29 cellular contexts compared by ENCODE assay signal in genomic region chr16:49452108-49452507, GRCh38.
A peak's percentile ranks its signal among the peaks of the same experiment; 100 is the strongest.
DNase-seq lines count a peak whose midpoint lies in the region; FAIRE-seq and TF ChIP-seq lines count a peak whose summit lies in the region.
"Had no signal": no experiment of that assay in that cellular context is flagged by ENCODE, and none has a peak within 500 bp of the region (broad histone marks: within the 10 kb centered on the region; RNA-seq: fewer than 3 reads in every experiment).

No MANE protein-coding gene starts in this region.

- no peaks in the 10 kb centered on the region for H3K79me2 ChIP-seq in H9 (ENCODE audit: insufficient read depth, low read length)
- H3K79me2 ChIP-seq in endothelial cell of umbilical vein (ENCODE audit: control insufficient read depth, insufficient read depth, low read length) = no peaks in the 10 kb centered on the region

- H3K9me1 ChIP-seq in endothelial cell of umbilical vein (replicated peaks; ENCODE audit: control insufficient read depth, extremely low read depth, insufficient read depth, low read length) = no peaks in the 10 kb centered on the region

- H3K14ac ChIP-seq in H9 (ENCODE audit: insufficient read depth, low read length) (no peak overlapping the region), neuronal stem cell (ENCODE audit: low read length) (no peak overlapping the region)

- H3K79me1 ChIP-seq in H9 (ENCODE audit: insufficient read depth, low read depth, low read length, poor library complexity, severe bottlenecking) = no peaks in the 10 kb centered on the region
- H3K79me1 ChIP-seq in neuronal stem cell (ENCODE audit: low read depth, low read length) = no peaks in the 10 kb centered on the region

- no peak overlapping the region for H3K23ac ChIP-seq in H9 (ENCODE audit: insufficient read length, low read depth, low read length)
- H3K23ac ChIP-seq in neuronal stem cell (ENCODE audit: low read depth, low read length, poor library complexity) = no peak overlapping the region

- BruUV-seq in endothelial cell of umbilical vein (replicated peaks; lab: Mats Ljungman, UMichigan) (no TSS peak), Calu3 (replicated peaks; lab: Mats Ljungman, UMichigan) (no TSS peak)

- H4K91ac ChIP-seq in H9 (ENCODE audit: insufficient read length, low read depth, low read length) (no peak overlapping the region), neuronal stem cell (ENCODE audit: low read depth, low read length, poor library complexity) (no peak overlapping the region)

- WGBS in H9 (ENCODE audit: extremely low coverage, insufficient read length, low lambda C conversion rate) = no CpG with 5 or more reads among the region's 4 CpGs
- WGBS in neuronal stem cell (ENCODE audit: extremely low coverage in 2 of 2, insufficient read length in 2 of 2, insufficient replicate concordance in 1 of 2), 2 donors = no CpG with 5 or more reads among the region's 4 CpGs

- no peak overlapping the region for H3K27ac Mint-ChIP-seq in H9
- H3K27ac Mint-ChIP-seq in activated T-helper 1 cell treated with anti-CD3 and anti-CD28 coated beads, Interleukin-12 subunit alpha, Interleukin-12 subunit beta, Interleukin-2, Interleukin-4 antibody, amounts not matched to agents 30 ng/mL and 10 ng/mL and 1 ng/mL, durations not matched to agents 14 hours and 24 hours and 36 hours = no peak overlapping the region
- no peak overlapping the region for H3K27ac Mint-ChIP-seq in Calu3 (ENCODE audit: unreplicated experiment)
- H3K27ac Mint-ChIP-seq: activated CD4-positive, alpha-beta T cell treated with anti-CD3 and anti-CD28 coated beads, Interleukin-2, amount 10 ng/mL, durations not matched to agents 7 days and 5 days; activated T-cell treated with anti-CD3 and anti-CD28 coated beads, Interleukin-2, amount 50 U/mL, for 24 hours; CD4-positive, alpha-beta T cell; memory B cell had no signal

- peak overlapping the region in 1 of 3 experiments; percentile 32 for H3K4me3 ChIP-seq in endothelial cell of umbilical vein (replicated peaks in 1 of 3; ENCODE audit: insufficient read depth in 1 of 3, low read depth in 1 of 3, low read length in 3 of 3)
- H3K4me3 ChIP-seq in neuronal stem cell (ENCODE audit: low read length in 2 of 2) = no peak overlapping the region
- H3K4me3 ChIP-seq: gastroesophageal sphincter, GM12878, PC-9, psoas muscle, thoracic aorta had no signal

- FAIRE-seq in endothelial cell of umbilical vein (lab: Jason Lieb, UNC) = peak; percentile 57
- FAIRE-seq: endometrium, GM12878, keratinocyte had no signal

- H4K8ac ChIP-seq in H9 (replicated peaks; ENCODE audit: insufficient read length, low read depth, low read length) = no peak overlapping the region
- no peak overlapping the region for H4K8ac ChIP-seq in neuronal stem cell (ENCODE audit: low read depth, low read length)

- no peak for TF ChIP-seq POLR2A in endothelial cell of umbilical vein (IDR thresholded peaks at IDR 0.05; ENCODE audit: low read depth, low read length)

- H3K27me3 ChIP-seq in H9 (ENCODE audit: insufficient read depth, low read length) (no peaks in the 10 kb centered on the region), endothelial cell of umbilical vein (ENCODE audit: control insufficient read depth in 2 of 2, insufficient read depth in 2 of 2, low read length in 2 of 2) (no peaks in the 10 kb centered on the region), neuronal stem cell (ENCODE audit: control insufficient read depth in 3 of 3, insufficient read depth in 3 of 3, low read depth in 1 of 3, low read length in 3 of 3) (peaks cover 0 to 24% (median 0%) of the 10 kb centered on the region in 3 experiments)

- H3K4me3 Mint-ChIP-seq in H9 (no peak overlapping the region), Calu3 (ENCODE audit: low read depth, unreplicated experiment) (no peak overlapping the region)
- no peak overlapping the region for H3K4me3 Mint-ChIP-seq in activated T-helper 1 cell treated with anti-CD3 and anti-CD28 coated beads, Interleukin-12 subunit alpha, Interleukin-12 subunit beta, Interleukin-2, Interleukin-4 antibody, amounts not matched to agents 30 ng/mL and 10 ng/mL and 1 ng/mL, durations not matched to agents 14 hours and 24 hours and 36 hours
- H3K4me3 Mint-ChIP-seq: activated naive CD4-positive, alpha-beta T cell treated with anti-CD3 and anti-CD28 coated beads, Interleukin-2, amount 50 U/mL, for 24 hours; activated T-cell treated with anti-CD3 and anti-CD28 coated beads, Interleukin-2, amount 50 U/mL, for 24 hours; memory B cell had no signal

- no peaks in the 10 kb centered on the region for H3K36me3 ChIP-seq in endothelial cell of umbilical vein (ENCODE audit: control insufficient read depth in 2 of 2, extremely low read depth in 1 of 2, insufficient read depth in 2 of 2, low read length in 2 of 2)
- H3K36me3 ChIP-seq in neuronal stem cell (replicated peaks in 1 of 2; ENCODE audit: control insufficient read depth in 2 of 2, insufficient read depth in 2 of 2, low read length in 2 of 2) = no peaks in the 10 kb centered on the region
- H3K36me3 ChIP-seq: gastroesophageal sphincter, neutrophil, thoracic aorta had no signal

- no peak overlapping the region for H2BK15ac ChIP-seq in H9 (ENCODE audit: low read depth, low read length)
- no peak overlapping the region for H2BK15ac ChIP-seq in neuronal stem cell (ENCODE audit: low read length)

- H3K36me3 Mint-ChIP-seq in H9 (ENCODE audit: insufficient read depth in 1 of 3, low read depth in 3 of 3) (peaks cover 0 to 5% (median 0%) of the 10 kb centered on the region in 3 experiments; a peak in 2 of 7 replicates), Calu3 (ENCODE audit: insufficient read depth, unreplicated experiment) (no peaks in the 10 kb centered on the region)
- H3K36me3 Mint-ChIP-seq in activated T-helper 1 cell treated with anti-CD3 and anti-CD28 coated beads, Interleukin-12 subunit alpha, Interleukin-12 subunit beta, Interleukin-2, Interleukin-4 antibody, amounts not matched to agents 30 ng/mL and 10 ng/mL and 1 ng/mL, durations not matched to agents 14 hours and 24 hours and 36 hours (ENCODE audit: low read depth) = no peaks in the 10 kb centered on the region
- H3K36me3 Mint-ChIP-seq: activated naive CD4-positive, alpha-beta T cell treated with anti-CD3 and anti-CD28 coated beads, Interleukin-2, amount 50 U/mL, for 24 hours; memory B cell had no signal

- H3K18ac ChIP-seq in H9 (ENCODE audit: insufficient read length, low read depth, low read length) (no peak overlapping the region), neuronal stem cell (ENCODE audit: low read length) (no peak overlapping the region)

- intact Hi-C loops in endothelial cell of umbilical vein (cut with micrococcal nuclease) (no loop called here), Calu3 (cut with micrococcal nuclease; ENCODE audit: unreplicated experiment) (no loop called here)
- intact Hi-C loops in activated T-helper 1 cell treated with anti-CD3 and anti-CD28 coated beads, Interleukin-12 subunit alpha, Interleukin-12 subunit beta, Interleukin-2, Interleukin-4 antibody, amounts not matched to agents 30 ng/mL and 10 ng/mL and 1 ng/mL, durations not matched to agents 14 hours and 24 hours and 36 hours (cut with micrococcal nuclease) = no loop called here

- peaks cover 8% of the 10 kb centered on the region for H3K27me3 Mint-ChIP-seq in H9 (ENCODE audit: low read depth)
- H3K27me3 Mint-ChIP-seq in activated T-helper 1 cell treated with anti-CD3 and anti-CD28 coated beads, Interleukin-12 subunit alpha, Interleukin-12 subunit beta, Interleukin-2, Interleukin-4 antibody, amounts not matched to agents 30 ng/mL and 10 ng/mL and 1 ng/mL, durations not matched to agents 14 hours and 24 hours and 36 hours (ENCODE audit: insufficient read depth) = peaks cover 18% of the 10 kb centered on the region
- peaks cover 60% of the 10 kb centered on the region for H3K27me3 Mint-ChIP-seq in Calu3 (ENCODE audit: unreplicated experiment)
- H3K27me3 Mint-ChIP-seq: activated CD4-positive, alpha-beta T cell treated with anti-CD3 and anti-CD28 coated beads, Interleukin-2, amount 10 ng/mL, durations not matched to agents 7 days and 5 days; activated naive CD4-positive, alpha-beta T cell treated with anti-CD3 and anti-CD28 coated beads, Interleukin-2, amount 50 U/mL, for 24 hours; activated T-cell treated with anti-CD3 and anti-CD28 coated beads, Interleukin-2, amount 50 U/mL, for 24 hours; CD4-positive, alpha-beta T cell had no signal

- H2BK120ac ChIP-seq in H9 (ENCODE audit: low read depth, low read length, poor library complexity, severe bottlenecking) = no peak overlapping the region
- no peak overlapping the region for H2BK120ac ChIP-seq in neuronal stem cell (ENCODE audit: low read depth, low read length)

- TF ChIP-seq CTCF in H9 (conservative IDR thresholded peaks at IDR 0.05) (no peak), endothelial cell of umbilical vein (IDR thresholded peaks at IDR 0.05; ENCODE audit: extremely low read depth in 1 of 2, insufficient read depth in 1 of 2, low read depth in 1 of 2, low read length in 2 of 2) (no peak), Calu3 (IDR thresholded peaks at IDR 0.05; ENCODE audit: unreplicated experiment) (no peak)

- H2BK12ac ChIP-seq in H9 (ENCODE audit: insufficient read length, low read depth, low read length) (no peak overlapping the region), neuronal stem cell (ENCODE audit: low read length) (peak overlapping the region; percentile 33)

- no peak overlapping the region for H3K4me2 ChIP-seq in H9 (ENCODE audit: insufficient read depth, insufficient read length, low read length)
- peak overlapping the region; percentile 61 for H3K4me2 ChIP-seq in endothelial cell of umbilical vein (ENCODE audit: insufficient read depth, low read length)
- H3K4me2 ChIP-seq in neuronal stem cell (ENCODE audit: insufficient read depth, low read length, poor library complexity, severe bottlenecking) = no peak overlapping the region
- H3K4me2 ChIP-seq: PC-9 had no signal

- H2BK5ac ChIP-seq in H9 (ENCODE audit: insufficient read length, low read length) = no peak overlapping the region
- H2BK5ac ChIP-seq in neuronal stem cell (ENCODE audit: low read length) = no peak overlapping the region

- no peak overlapping the region for H2BK20ac ChIP-seq in H9 (ENCODE audit: low read depth, low read length, poor library complexity, severe bottlenecking)

- CTCF ChIA-PET in endothelial cell of umbilical vein (lab: Charles Lee) (interaction anchor here (1.3 kb wide), 1 partner anchor 44 kb away, joined by 4 read pairs; no protein-coding TSS in a partner anchor), Calu3 (lab: Charles Lee) (interaction anchor here (0.6 kb wide), 1 partner anchor 1303 kb away, joined by 3 read pairs; no protein-coding TSS in a partner anchor)

- DNase-seq in activated effector memory CD4-positive, alpha-beta T cell treated with anti-CD3 and anti-CD28 coated beads, Interleukin-2, amount 50 U/mL, for 16 hours = peak; percentile 42
- no peak for DNase-seq in activated effector memory CD4-positive, alpha-beta T cell treated with Interleukin-2 at 50 U/mL for 16 hours
- DNase-seq in H9 (no peak), endothelial cell of umbilical vein (ENCODE audit: low read depth, low spot score) (no peak), neuronal stem cell (ENCODE audit: low spot score) (no peak), NCI-H2171 (lab: John Stamatoyannopoulos, UW) (no peak), Calu3 (no peak)
- DNase-seq in activated T-helper 1 cell treated with anti-CD3 and anti-CD28 coated beads, Interleukin-12 subunit alpha, Interleukin-12 subunit beta, Interleukin-2, Interleukin-4 antibody, amounts not matched to agents 30 ng/mL and 10 ng/mL and 1 ng/mL, durations not matched to agents 14 hours and 24 hours and 36 hours (ENCODE audit: low spot score) = no peak
- DNase-seq: activated CD4-positive, alpha-beta T cell treated with anti-CD3 and anti-CD28 coated beads, Interleukin-2, amount 10 ng/mL, durations not matched to agents 7 days and 5 days; activated T-cell treated with anti-CD3 and anti-CD28 coated beads, Interleukin-2, amount 50 U/mL, for 24 hours; caudate nucleus; CD4-positive, alpha-beta T cell; NCI-H187; NCI-H524 treated with DMSO at 0.1 percent for 48 hours; PC-9; SHP77 treated with DMSO at 0.1 percent for 48 hours; stimulated activated naive CD8-positive, alpha-beta T cell treated with anti-CD3 and anti-CD28 coated beads, Interleukin-15, Interleukin-2, amounts not matched to agents 100 U/mL and 50 U/mL, for 24 hours; T-helper 9 cell had no signal

- H3K23me2 ChIP-seq in H9 (ENCODE audit: insufficient read length, low read depth, low read length, poor library complexity, severe bottlenecking) = no peaks in the 10 kb centered on the region

- no peak overlapping the region for H3K9ac ChIP-seq in H9 (ENCODE audit: extremely low read depth, insufficient read length, low read length)
- no peak overlapping the region for H3K9ac ChIP-seq in endothelial cell of umbilical vein (replicated peaks; ENCODE audit: extremely low read depth, insufficient read depth, low read length)
- H3K9ac ChIP-seq in neuronal stem cell (ENCODE audit: low read depth, low read length, poor library complexity) = no peak overlapping the region

- no peak overlapping the region for H4K5ac ChIP-seq in H9 (ENCODE audit: insufficient read length, low read depth, low read length)

- H2AK5ac ChIP-seq in H9 (ENCODE audit: insufficient read length, low read length) (no peak overlapping the region), neuronal stem cell (ENCODE audit: low read depth, low read length) (no peak overlapping the region)

- no peaks in the 10 kb centered on the region for H3K9me3 ChIP-seq in H9 (ENCODE audit: control insufficient read depth, low read depth, low read length)
- no peaks in the 10 kb centered on the region for H3K9me3 ChIP-seq in endothelial cell of umbilical vein (replicated peaks; ENCODE audit: control insufficient read depth, insufficient read depth, low read length)
- no peaks in the 10 kb centered on the region for H3K9me3 ChIP-seq in neuronal stem cell (replicated peaks in 1 of 2; ENCODE audit: control insufficient read depth in 2 of 2, insufficient read depth in 1 of 2, low read depth in 1 of 2, low read length in 2 of 2)
- H3K9me3 ChIP-seq: gastroesophageal sphincter, neutrophil, psoas muscle, thoracic aorta had no signal

- H3K9me3 Mint-ChIP-seq in H9 = peaks cover 0 to 4% of the 10 kb centered on the region in 2 experiments; a peak in 2 of 5 replicates
- H3K9me3 Mint-ChIP-seq in activated T-helper 1 cell treated with anti-CD3 and anti-CD28 coated beads, Interleukin-12 subunit alpha, Interleukin-12 subunit beta, Interleukin-2, Interleukin-4 antibody, amounts not matched to agents 30 ng/mL and 10 ng/mL and 1 ng/mL, durations not matched to agents 14 hours and 24 hours and 36 hours = no peaks in the 10 kb centered on the region
- H3K9me3 Mint-ChIP-seq in Calu3 (ENCODE audit: low read depth, unreplicated experiment) = no peaks in the 10 kb centered on the region
- H3K9me3 Mint-ChIP-seq: activated CD4-positive, alpha-beta T cell treated with anti-CD3 and anti-CD28 coated beads, Interleukin-2, amount 10 ng/mL, durations not matched to agents 7 days and 5 days; activated naive CD4-positive, alpha-beta T cell treated with anti-CD3 and anti-CD28 coated beads, Interleukin-2, amount 50 U/mL, for 24 hours; activated T-cell treated with anti-CD3 and anti-CD28 coated beads, Interleukin-2, amount 50 U/mL, for 24 hours; CD4-positive, alpha-beta T cell; memory B cell had no signal

- dilution Hi-C loops in endothelial cell of umbilical vein (cut with MboI; ENCODE audit: extremely low pct_ligation_motif_present, low sequenced_read_pairs) = no loop called here

- no peak overlapping the region for H3T11ph ChIP-seq in H9 (ENCODE audit: low read length)

- H3K56ac ChIP-seq in H9 (ENCODE audit: insufficient read length, low read depth, low read length) = no peak overlapping the region

- peaks cover 17% of the 10 kb centered on the region in 2 experiments for H3K4me1 Mint-ChIP-seq in H9
- no peaks in the 10 kb centered on the region for H3K4me1 Mint-ChIP-seq in activated T-helper 1 cell treated with anti-CD3 and anti-CD28 coated beads, Interleukin-12 subunit alpha, Interleukin-12 subunit beta, Interleukin-2, Interleukin-4 antibody, amounts not matched to agents 30 ng/mL and 10 ng/mL and 1 ng/mL, durations not matched to agents 14 hours and 24 hours and 36 hours (ENCODE audit: low read depth)
- H3K4me1 Mint-ChIP-seq in Calu3 (ENCODE audit: low read depth, unreplicated experiment) = no peaks in the 10 kb centered on the region
- H3K4me1 Mint-ChIP-seq: activated CD4-positive, alpha-beta T cell treated with anti-CD3 and anti-CD28 coated beads, Interleukin-2, amount 10 ng/mL, durations not matched to agents 7 days and 5 days; memory B cell had no signal

- H4K20me1 ChIP-seq in H9 (ENCODE audit: control insufficient read depth, insufficient read depth, insufficient read length) (no peaks in the 10 kb centered on the region), endothelial cell of umbilical vein (replicated peaks; ENCODE audit: control insufficient read depth, extremely low read depth, insufficient read depth, low read length) (no peaks in the 10 kb centered on the region)

- H2AFZ ChIP-seq in H9 (ENCODE audit: low read length) (peak overlapping the region; percentile 98), endothelial cell of umbilical vein (ENCODE audit: low read depth, low read length) (peak overlapping the region; percentile 64), neuronal stem cell (ENCODE audit: low read length) (no peak overlapping the region)
- H2AFZ ChIP-seq: PC-9 had no signal

- 0 out of 2 replicates have a peak, but pooled peaks cover 8% of the 10 kb centered on the region for H3K4me1 ChIP-seq in H9 (ENCODE audit: insufficient read depth, low read length)
- peaks cover 9% of the 10 kb centered on the region for H3K4me1 ChIP-seq in endothelial cell of umbilical vein (ENCODE audit: control insufficient read depth, extremely low read depth, insufficient read depth, low read length)
- peaks cover 0 to 3% of the 10 kb centered on the region in 2 donors for H3K4me1 ChIP-seq in neuronal stem cell (ENCODE audit: control insufficient read depth in 2 of 2, insufficient read depth in 1 of 2, low read depth in 1 of 2, low read length in 2 of 2)
- H3K4me1 ChIP-seq: gastroesophageal sphincter, psoas muscle had no signal

- POLR2A ChIA-PET in endothelial cell of umbilical vein (lab: Charles Lee) = no interaction called here

- no peak overlapping the region for H3K27ac ChIP-seq in H9 (ENCODE audit: insufficient read length, low read depth, low read length)
- no peak overlapping the region for H3K27ac ChIP-seq in endothelial cell of umbilical vein (ENCODE audit: insufficient read depth, low read depth, low read length)
- no peak overlapping the region for H3K27ac ChIP-seq in neuronal stem cell (replicated peaks; ENCODE audit: low read length)
- H3K27ac ChIP-seq: HL-60, neutrophil, PC-9, thoracic aorta, VCaP had no signal

- H3K4ac ChIP-seq in H9 (ENCODE audit: low read depth, low read length) (no peak overlapping the region), neuronal stem cell (ENCODE audit: low read length) (no peak overlapping the region)
